Comparison of ENCODE assay signal across 16 cellular contexts in genomic region chr17:3857261-3858105, GRCh38. TPM values are rescaled to one million over a fixed set of nuclear protein-coding genes. Genes with fewer than 3 reads are reported as not detected.
"Had no signal": no experiment of that assay in that cellular context is flagged by ENCODE, and none has a peak within 500 bp of the region (broad histone marks: within the 10 kb centered on the region; RNA-seq: fewer than 3 reads in every experiment).

No MANE protein-coding gene starts in this region.

- H3K36me3 ChIP-seq: cardiac muscle cell, gastrocnemius medialis had no signal

- H3K27me3 ChIP-seq: cardiac muscle cell, dorsolateral prefrontal cortex, gastrocnemius medialis, upper lobe of left lung had no signal

- H3K27ac ChIP-seq: cardiac muscle cell, dorsolateral prefrontal cortex, gastrocnemius medialis, left ventricle myocardium inferior, upper lobe of left lung had no signal

- H3K9me3 ChIP-seq: gastrocnemius medialis, left ventricle myocardium inferior, upper lobe of left lung had no signal

- DNase-seq: activated B cell treated with CpG ODN at 0.5 μM for 24 hours; activated CD4-positive, alpha-beta memory T cell treated with anti-CD3 and anti-CD28 coated beads for 36 hours; activated CD4-positive, alpha-beta T cell treated with anti-CD3 and anti-CD28 coated beads for 4 hours; activated T-cell treated with anti-CD3 and anti-CD28 coated beads for 4 hours; dorsolateral prefrontal cortex; gastrocnemius medialis; kidney glomerular epithelial cell; left ventricle myocardium inferior; mammary epithelial cell; nephron progenitor cell; occipital lobe; stimulated activated naive CD4-positive, alpha-beta T cell treated with Interleukin-2 at 50 U/mL for 16 hours; upper lobe of left lung had no signal

- H3K4me1 ChIP-seq: gastrocnemius medialis, left ventricle myocardium inferior had no signal

- ATAC-seq: gastrocnemius medialis had no signal

- H3K4me3 ChIP-seq: cardiac muscle cell, dorsolateral prefrontal cortex, gastrocnemius medialis, left ventricle myocardium inferior, upper lobe of left lung had no signal

RNA-seq across cellular contexts. Expression of gene P2RX1, which starts 58.8 kb away (rescaled TPM):
- total RNA-seq: epithelial cell of proximal tubule, mammary epithelial cell, occipital lobe, SK-MEL-5 had no signal
- polyA plus RNA-seq: mammary epithelial cell had no signal
